7 cellular contexts compared by ENCODE assay signal in the genomic region with DNA sequence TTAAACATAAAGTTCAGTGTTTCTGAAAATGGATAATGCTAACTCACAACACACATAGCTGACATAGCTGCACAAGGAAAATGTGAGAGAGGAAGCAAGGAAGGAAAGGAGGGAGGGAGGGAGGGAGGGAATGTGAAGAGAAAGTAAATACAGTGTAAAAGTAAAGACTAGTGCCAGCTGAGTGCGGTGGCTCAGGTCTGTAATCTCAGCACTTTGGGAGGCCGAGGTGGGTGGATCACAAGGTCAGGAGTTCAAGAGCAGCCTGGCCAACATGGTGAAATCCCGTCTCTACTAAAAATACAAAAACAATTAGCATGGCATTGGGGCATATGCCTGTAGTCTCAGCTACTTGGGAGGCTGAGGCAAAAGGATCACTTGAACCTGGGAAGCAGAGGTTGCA.
DNase-seq lines count a peak whose midpoint lies in the region; ATAC-seq and TF ChIP-seq lines count a peak whose summit lies in the region.
"Not testable (repeated sequence)": the region's sequence is repeated elsewhere in the genome, so short reads cannot be mapped to it uniquely, and the experiment has no call there.

No MANE protein-coding gene starts in this region.

- not testable (repeated sequence) for BruUV-seq in Panc1 (replicated peaks; lab: Mats Ljungman, UMichigan)

- H3K9me3 Mint-ChIP-seq in HFFc6 = peaks cover 17% of the 10 kb centered on the region; the same call in 1 of the 2 replicates
- H3K9me3 Mint-ChIP-seq in activated T-helper 1 cell treated with anti-CD3 and anti-CD28 coated beads, Interleukin-12 subunit alpha, Interleukin-12 subunit beta, Interleukin-2, Interleukin-4 antibody, amounts not matched to agents 30 ng/mL and 10 ng/mL and 1 ng/mL, durations not matched to agents 14 hours and 24 hours and 36 hours = peaks cover 22% of the 10 kb centered on the region
- H3K9me3 Mint-ChIP-seq in dendritic cell treated with granulocyte-macrophage colony-stimulating factor and Interleukin-4, amounts not matched to agents 40 ng/mL and 50 ng/mL, for 4 days = peaks cover 17% of the 10 kb centered on the region
- H3K9me3 Mint-ChIP-seq in stimulated activated naive CD8-positive, alpha-beta T cell treated with anti-CD3 and anti-CD28 coated beads, Interleukin-15, Interleukin-2, amounts not matched to agents 100 ng/mL and 50 ng/mL, for 24 hours = not testable (repeated sequence)

- in situ Hi-C loops in Panc1 (cut with HindIII; ENCODE audit: low pct_unique_long_range_greater_than_20kb, low sequenced_read_pairs) = not testable (repeated sequence)

- H3K4me1 Mint-ChIP-seq in HFFc6 (ENCODE audit: low read depth); activated T-helper 1 cell treated with anti-CD3 and anti-CD28 coated beads, Interleukin-12 subunit alpha, Interleukin-12 subunit beta, Interleukin-2, Interleukin-4 antibody, amounts not matched to agents 30 ng/mL and 10 ng/mL and 1 ng/mL, durations not matched to agents 14 hours and 24 hours and 36 hours (ENCODE audit: low read depth); dendritic cell treated with granulocyte-macrophage colony-stimulating factor and Interleukin-4, amounts not matched to agents 40 ng/mL and 50 ng/mL, for 4 days (ENCODE audit: low read depth); stimulated activated naive CD8-positive, alpha-beta T cell treated with anti-CD3 and anti-CD28 coated beads, Interleukin-15, Interleukin-2, amounts not matched to agents 100 ng/mL and 50 ng/mL, for 24 hours (ENCODE audit: low read depth): not testable (repeated sequence)

- H3K9me3 ChIP-seq in Panc1 (ENCODE audit: control insufficient read depth, insufficient read depth, low read depth, low read length); mucosa of stomach (ENCODE audit: control insufficient read depth, low read length): not testable (repeated sequence)

- not testable (repeated sequence) for H3K36me3 Mint-ChIP-seq in HFFc6 (ENCODE audit: low read depth); activated T-helper 1 cell treated with anti-CD3 and anti-CD28 coated beads, Interleukin-12 subunit alpha, Interleukin-12 subunit beta, Interleukin-2, Interleukin-4 antibody, amounts not matched to agents 30 ng/mL and 10 ng/mL and 1 ng/mL, durations not matched to agents 14 hours and 24 hours and 36 hours (ENCODE audit: low read depth); dendritic cell treated with granulocyte-macrophage colony-stimulating factor and Interleukin-4, amounts not matched to agents 40 ng/mL and 50 ng/mL, for 4 days (ENCODE audit: low read depth); stimulated activated naive CD8-positive, alpha-beta T cell treated with anti-CD3 and anti-CD28 coated beads, Interleukin-15, Interleukin-2, amounts not matched to agents 100 ng/mL and 50 ng/mL, for 24 hours (ENCODE audit: low read depth)

- DNase-seq in HFFc6; Panc1 (ENCODE audit: low read depth, low spot score); activated T-helper 1 cell treated with anti-CD3 and anti-CD28 coated beads, Interleukin-12 subunit alpha, Interleukin-12 subunit beta, Interleukin-2, Interleukin-4 antibody, amounts not matched to agents 30 ng/mL and 10 ng/mL and 1 ng/mL, durations not matched to agents 14 hours and 24 hours and 36 hours (ENCODE audit: low spot score); left ventricle myocardium superior: not testable (repeated sequence)

- POLR2A ChIA-PET in Panc1 (lab: Charles Lee) = not testable (repeated sequence)

- H3K36me3 ChIP-seq in Panc1 (ENCODE audit: control insufficient read depth, insufficient read depth, low read length); mucosa of stomach (ENCODE audit: control insufficient read depth, insufficient read depth, low read length): not testable (repeated sequence)

- peak overlapping the region; percentile 82 for H3K4me3 Mint-ChIP-seq in HFFc6
- peak overlapping the region; percentile 22 for H3K4me3 Mint-ChIP-seq in activated T-helper 1 cell treated with anti-CD3 and anti-CD28 coated beads, Interleukin-12 subunit alpha, Interleukin-12 subunit beta, Interleukin-2, Interleukin-4 antibody, amounts not matched to agents 30 ng/mL and 10 ng/mL and 1 ng/mL, durations not matched to agents 14 hours and 24 hours and 36 hours
- peak overlapping the region; percentile 19 for H3K4me3 Mint-ChIP-seq in dendritic cell treated with granulocyte-macrophage colony-stimulating factor and Interleukin-4, amounts not matched to agents 40 ng/mL and 50 ng/mL, for 4 days
- H3K4me3 Mint-ChIP-seq in stimulated activated naive CD8-positive, alpha-beta T cell treated with anti-CD3 and anti-CD28 coated beads, Interleukin-15, Interleukin-2, amounts not matched to agents 100 ng/mL and 50 ng/mL, for 24 hours = peak overlapping the region; percentile 75

- H3K4me1 ChIP-seq in Panc1 (ENCODE audit: control insufficient read depth, insufficient read depth, low read length); mucosa of stomach (ENCODE audit: control insufficient read depth, insufficient read depth, low read length): not testable (repeated sequence)

- intact Hi-C loops in Panc1 (cut with micrococcal nuclease; ENCODE audit: unreplicated experiment); activated T-helper 1 cell treated with anti-CD3 and anti-CD28 coated beads, Interleukin-12 subunit alpha, Interleukin-12 subunit beta, Interleukin-2, Interleukin-4 antibody, amounts not matched to agents 30 ng/mL and 10 ng/mL and 1 ng/mL, durations not matched to agents 14 hours and 24 hours and 36 hours (cut with micrococcal nuclease); dendritic cell treated with granulocyte-macrophage colony-stimulating factor and Interleukin-4, amounts not matched to agents 40 ng/mL and 50 ng/mL, for 4 days (cut with micrococcal nuclease); left ventricle myocardium superior (cut with micrococcal nuclease): not testable (repeated sequence)

- CTCF ChIA-PET in Panc1 (lab: Charles Lee) = not testable (repeated sequence)

- not testable (repeated sequence) for H3K27me3 ChIP-seq in Panc1 (ENCODE audit: control insufficient read depth, insufficient read depth, low read length); mucosa of stomach (ENCODE audit: control insufficient read depth, insufficient read depth, low read length)

- not testable (repeated sequence) for H3K27me3 Mint-ChIP-seq in HFFc6 (ENCODE audit: insufficient read depth); activated T-helper 1 cell treated with anti-CD3 and anti-CD28 coated beads, Interleukin-12 subunit alpha, Interleukin-12 subunit beta, Interleukin-2, Interleukin-4 antibody, amounts not matched to agents 30 ng/mL and 10 ng/mL and 1 ng/mL, durations not matched to agents 14 hours and 24 hours and 36 hours (ENCODE audit: insufficient read depth); dendritic cell treated with granulocyte-macrophage colony-stimulating factor and Interleukin-4, amounts not matched to agents 40 ng/mL and 50 ng/mL, for 4 days; stimulated activated naive CD8-positive, alpha-beta T cell treated with anti-CD3 and anti-CD28 coated beads, Interleukin-15, Interleukin-2, amounts not matched to agents 100 ng/mL and 50 ng/mL, for 24 hours

- not testable (repeated sequence) for TF ChIP-seq CTCF in HFFc6 (IDR thresholded peaks at IDR 0.05); Panc1 (IDR thresholded peaks at IDR 0.05)

- H3K9ac ChIP-seq in mucosa of stomach (ENCODE audit: low read length) = peak overlapping the region; percentile 40

- ATAC-seq in Panc1 = not testable (repeated sequence)
- peak; percentile 34 for ATAC-seq in left ventricle myocardium superior

- H3K27ac ChIP-seq in Panc1 (ENCODE audit: low read length) = not testable (repeated sequence)

- not testable (repeated sequence) for H3K27ac Mint-ChIP-seq in HFFc6; activated T-helper 1 cell treated with anti-CD3 and anti-CD28 coated beads, Interleukin-12 subunit alpha, Interleukin-12 subunit beta, Interleukin-2, Interleukin-4 antibody, amounts not matched to agents 30 ng/mL and 10 ng/mL and 1 ng/mL, durations not matched to agents 14 hours and 24 hours and 36 hours; dendritic cell treated with granulocyte-macrophage colony-stimulating factor and Interleukin-4, amounts not matched to agents 40 ng/mL and 50 ng/mL, for 4 days
- H3K27ac Mint-ChIP-seq in stimulated activated naive CD8-positive, alpha-beta T cell treated with anti-CD3 and anti-CD28 coated beads, Interleukin-15, Interleukin-2, amounts not matched to agents 100 ng/mL and 50 ng/mL, for 24 hours = peak overlapping the region; percentile 17

- peak overlapping the region; percentile 38 to 46 for H3K4me3 ChIP-seq in Panc1 (ENCODE audit: low read depth in 2 of 2, low read length in 2 of 2)
- not testable (repeated sequence) for H3K4me3 ChIP-seq in mucosa of stomach (ENCODE audit: low read length)

Comparison
In these comparisons a context has a peak if more than half of its experiments do, and no peak if none do; other contexts are left out.
1. H3K4me3 Mint-ChIP-seq: peak in every context shown above with its lines; median percentile 82 in HFFc6; 75 in stimulated activated naive CD8-positive, alpha-beta T cell treated with anti-CD3 and anti-CD28 coated beads, Interleukin-15, Interleukin-2, amounts not matched to agents 100 ng/mL and 50 ng/mL, for 24 hours; 22 in activated T-helper 1 cell treated with anti-CD3 and anti-CD28 coated beads, Interleukin-12 subunit alpha, Interleukin-12 subunit beta, Interleukin-2, Interleukin-4 antibody, amounts not matched to agents 30 ng/mL and 10 ng/mL and 1 ng/mL, durations not matched to agents 14 hours and 24 hours and 36 hours; 19 in dendritic cell treated with granulocyte-macrophage colony-stimulating factor and Interleukin-4, amounts not matched to agents 40 ng/mL and 50 ng/mL, for 4 days.